Comparison of ENCODE assay signal across 29 cellular contexts in the genomic region with DNA sequence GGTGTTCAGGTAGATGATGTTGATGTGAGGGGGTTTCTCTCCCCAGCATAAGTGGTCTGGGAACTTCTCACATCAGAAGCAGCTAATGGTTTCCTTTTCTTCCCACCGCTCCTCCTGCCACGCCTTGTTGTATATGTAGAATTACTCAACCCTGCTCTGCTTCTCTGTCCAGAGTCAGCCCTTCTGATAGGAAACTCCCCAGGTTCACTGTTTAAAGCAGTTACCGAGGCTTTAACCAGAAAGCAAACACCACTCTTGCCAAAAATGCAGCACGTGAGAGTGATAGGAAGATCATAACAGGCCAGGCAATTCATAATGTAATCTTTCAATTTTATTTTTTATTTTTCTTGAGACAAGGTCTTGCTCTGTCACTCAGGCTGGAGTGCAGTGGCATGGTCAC. TPM values are rescaled to one million over a fixed set of nuclear protein-coding genes. Genes with fewer than 3 reads are reported as not detected.
DNase-seq lines count a peak whose midpoint lies in the region; ATAC-seq, FAIRE-seq and TF ChIP-seq lines count a peak whose summit lies in the region.
"Had no signal": no experiment of that assay in that cellular context is flagged by ENCODE, and none has a peak within 500 bp of the region (broad histone marks: within the 10 kb centered on the region; RNA-seq: fewer than 3 reads in every experiment).

No MANE protein-coding gene starts in this region.

- TF ChIP-seq RAD21 in GM12878 (IDR thresholded peaks at IDR 0.05; ENCODE audit: insufficient read depth, low read depth, low read length) = no peak

- H3K4me1 ChIP-seq in breast epithelium (no peaks in the 10 kb centered on the region), GM12878 (ENCODE audit: control insufficient read depth, insufficient read depth, low read length) (peaks cover 17% of the 10 kb centered on the region), mucosa of descending colon (ENCODE audit: low read depth) (no peaks in the 10 kb centered on the region), upper lobe of right lung (no peaks in the 10 kb centered on the region)

- H3K9me3 Mint-ChIP-seq in MCF 10A (ENCODE audit: unreplicated experiment) = no peaks in the 10 kb centered on the region
- H3K9me3 Mint-ChIP-seq: activated CD8-positive, alpha-beta T cell treated with anti-CD3 and anti-CD28 coated beads for 36 hours; immature natural killer cell had no signal

- peak overlapping the region; percentile 28 for H3K27ac Mint-ChIP-seq in MCF 10A (ENCODE audit: low read depth, unreplicated experiment)
- H3K27ac Mint-ChIP-seq: activated CD8-positive, alpha-beta T cell treated with anti-CD3 and anti-CD28 coated beads for 36 hours; immature natural killer cell had no signal

- H3K4me3 ChIP-seq in breast epithelium = no peak overlapping the region
- H3K4me3 ChIP-seq in GM12878 = no peak overlapping the region
- no peak overlapping the region for H3K4me3 ChIP-seq in mucosa of descending colon
- H3K4me3 ChIP-seq in upper lobe of right lung = no peak overlapping the region
- H3K4me3 ChIP-seq: heart left ventricle, lung had no signal

- POLR2A ChIA-PET in MCF 10A (lab: Yijun Ruan, JAX) (interaction anchor here (1.0 kb wide), 1 partner anchor 36 kb away, joined by 5 read pairs; no protein-coding TSS in a partner anchor), GM12878 (lab: Charles Lee) (no interaction called here)

- no peak for FAIRE-seq in GM12878 (lab: Jason Lieb, UNC)
- FAIRE-seq in GM19239 (lab: Jason Lieb, UNC) = no peak
- FAIRE-seq: GM12892 had no signal

- CTCF ChIA-PET in MCF 10A (lab: Yijun Ruan, JAX) (interaction anchor here (0.6 to 1.7 kb wide), 6 partner anchors 9 to 44 kb away, joined by 3 to 5 read pairs (median 4); a partner anchor contains a TSS), GM12878 (lab: Yijun Ruan, JAX) (interaction anchor here (1.3 to 2.0 kb wide), 3 partner anchors 9 to 133 kb away, joined by 3 to 8 read pairs (median 8); no protein-coding TSS in a partner anchor)

- TF ChIP-seq EP300 in GM12878 (IDR thresholded peaks at IDR 0.05; ENCODE audit: borderline replicate concordance in 1 of 2, control insufficient read depth in 1 of 2, low read depth in 2 of 2, low read length in 2 of 2) = no peak

- BruUV-seq in MCF 10A (replicated peaks; lab: Mats Ljungman, UMichigan) = no TSS peak
- BruUV-seq in GM12878 (replicated peaks; lab: Mats Ljungman, UMichigan) = no TSS peak

- H3K36me3 ChIP-seq in breast epithelium = no peaks in the 10 kb centered on the region
- no peaks in the 10 kb centered on the region for H3K36me3 ChIP-seq in GM12878 (ENCODE audit: control insufficient read depth in 2 of 2, insufficient read depth in 2 of 2, low read length in 1 of 2)
- no peaks in the 10 kb centered on the region for H3K36me3 ChIP-seq in mucosa of descending colon (ENCODE audit: low read depth)
- no peaks in the 10 kb centered on the region for H3K36me3 ChIP-seq in upper lobe of right lung
- H3K36me3 ChIP-seq: heart left ventricle had no signal

- no peak overlapping the region for H3K27ac ChIP-seq in breast epithelium
- H3K27ac ChIP-seq in GM12878 (ENCODE audit: control insufficient read depth, insufficient read depth) = no peak overlapping the region
- no peak overlapping the region for H3K27ac ChIP-seq in upper lobe of right lung
- H3K27ac ChIP-seq: C4-2B had no signal

- DNase-seq in MCF 10A (ENCODE audit: unreplicated experiment) (no peak), breast epithelium (ENCODE audit: low spot score in 2 of 2) (no peak), GM12878 (ENCODE audit: low read depth, low spot score) (peak; percentile 12), mucosa of descending colon (peak in 1 of 3 donors; percentile 77), upper lobe of right lung (no peak), D341Med (ENCODE audit: low spot score) (no peak), COLO829 (ENCODE audit: low spot score) (no peak), GM19239 (ENCODE audit: insufficient read length, low spot score) (no peak)
- DNase-seq: activated CD8-positive, alpha-beta T cell treated with anti-CD3 and anti-CD28 coated beads for 36 hours; activated naive CD4-positive, alpha-beta T cell; anterior cingulate cortex; cerebellar nuclear complex; GF-D8; GOT3; heart left ventricle; immature natural killer cell; NCI-H2029; NCI-H510A treated with DMSO at 0.1 percent for 48 hours; right cardiac atrium; RPMI8226; stimulated activated CD4-positive, alpha-beta T cell treated with anti-CD3 and anti-CD28 coated beads, Interleukin-15, amount 100 ng/mL, for 24 hours; T1000 had no signal

- peaks cover 1% of the 10 kb centered on the region for H3K27me3 Mint-ChIP-seq in MCF 10A (ENCODE audit: insufficient read depth, unreplicated experiment)

- SMC1A ChIA-PET in GM12878 (lab: Charles Lee; ENCODE audit: uncharacterized antibody, unreplicated experiment) = interaction anchor here (0.6 to 1.1 kb wide), 3 partner anchors 8 to 24 kb away, joined by 3 to 4 read pairs (median 3); no protein-coding TSS in a partner anchor

- H2AFZ ChIP-seq in GM12878 (ENCODE audit: control insufficient read depth, low read depth, low read length) = no peak overlapping the region

- ATAC-seq in GM12878 = no peak
- ATAC-seq in mucosa of descending colon = peak; percentile 93
- peak; percentile 65 for ATAC-seq in upper lobe of right lung
- ATAC-seq: activated CD4-positive, CD25-positive, alpha-beta regulatory T cell treated with anti-CD3 and anti-CD28 coated beads, Interleukin-2, amount 50 U/mL, for 24 hours; activated CD8-positive, alpha-beta T cell treated with anti-CD3 and anti-CD28 coated beads for 36 hours had no signal

- TF ChIP-seq POLR2A in breast epithelium (IDR thresholded peaks at IDR 0.05) (no peak), GM12878 (IDR thresholded peaks at IDR 0.05; ENCODE audit: low read depth, low read length) (no peak)

- H3K27me3 ChIP-seq in breast epithelium (no peaks in the 10 kb centered on the region), GM12878 (replicated peaks in 1 of 2; ENCODE audit: control insufficient read depth in 2 of 2, insufficient read depth in 2 of 2, low read length in 1 of 2) (peaks cover 0 to 1% of the 10 kb centered on the region in 2 experiments; a peak in 2 of 4 replicates), upper lobe of right lung (no peaks in the 10 kb centered on the region)
- H3K27me3 ChIP-seq: heart left ventricle had no signal

- RAD21 ChIA-PET in GM12878 (lab: Charles Lee; ENCODE audit: unreplicated experiment) = interaction anchor here (1.1 kb wide), 1 partner anchor 17 kb away, joined by 3 read pairs; no protein-coding TSS in a partner anchor

- peaks cover 14% of the 10 kb centered on the region for H3K4me1 Mint-ChIP-seq in MCF 10A (ENCODE audit: insufficient read depth, unreplicated experiment)

- in situ Hi-C loops in GM12878 (cut with MboI) = loop anchor here (25.0 kb wide), 1 partner anchor 189 kb away; a partner anchor contains a TSS

- no peaks in the 10 kb centered on the region for H4K20me1 ChIP-seq in GM12878 (ENCODE audit: control insufficient read depth, insufficient read depth)

- no peaks in the 10 kb centered on the region for H3K79me2 ChIP-seq in GM12878 (ENCODE audit: control insufficient read depth, insufficient read depth, low read length)

- 19% methylated on average over 4 of the region's 4 CpGs for WGBS in GM12878 (ENCODE audit: insufficient coverage, insufficient replicate concordance, low lambda C conversion rate, missing lambda C conversion rate)

- H3K9me3 ChIP-seq in breast epithelium (peaks cover 0 to 7% of the 10 kb centered on the region in 2 donors), GM12878 (replicated peaks; ENCODE audit: control insufficient read depth, insufficient read depth, low read length) (no peaks in the 10 kb centered on the region), mucosa of descending colon (no peaks in the 10 kb centered on the region), upper lobe of right lung (no peaks in the 10 kb centered on the region)
- H3K9me3 ChIP-seq: heart left ventricle had no signal

- H3K9ac ChIP-seq in GM12878 (ENCODE audit: control insufficient read depth, insufficient read depth, low read length) = no peak overlapping the region

- TF ChIP-seq CTCF in MCF 10A (IDR thresholded peaks at IDR 0.05; ENCODE audit: unreplicated experiment) (no peak), breast epithelium (IDR thresholded peaks at IDR 0.05) (no peak), GM12878 (IDR thresholded peaks at IDR 0.05 in 2 of 3, conservative IDR thresholded peaks at IDR 0.05 in 1 of 3; ENCODE audit: control insufficient read depth in 2 of 3, extremely low read depth in 1 of 3, insufficient read depth in 1 of 3, low read depth in 3 of 3, low read length in 3 of 3) (no peak), mucosa of descending colon (IDR thresholded peaks at IDR 0.05) (no peak), upper lobe of right lung (IDR thresholded peaks at IDR 0.05) (no peak)

- H3K36me3 Mint-ChIP-seq in MCF 10A (ENCODE audit: insufficient read depth, unreplicated experiment) = no peaks in the 10 kb centered on the region

- intact Hi-C loops in MCF 10A (cut with micrococcal nuclease) = loop anchor here (5.0 kb wide), 1 partner anchor 34 kb away; no protein-coding TSS in a partner anchor
- intact Hi-C loops in breast epithelium (cut with DNase I; ENCODE audit: low total_unique reads) = no loop called here
- intact Hi-C loops in GM12878 (cut with micrococcal nuclease; ENCODE audit: unreplicated experiment) = no loop called here
- intact Hi-C loops in mucosa of descending colon (cut with DNase I, micrococcal nuclease) = no loop called here
- intact Hi-C loops in upper lobe of right lung (cut with DNase I) = no loop called here

- no peak overlapping the region for H3K4me2 ChIP-seq in GM12878 (ENCODE audit: control insufficient read depth, insufficient read depth)

- no peak overlapping the region for H3K4me3 Mint-ChIP-seq in MCF 10A (ENCODE audit: unreplicated experiment)
- H3K4me3 Mint-ChIP-seq: activated CD8-positive, alpha-beta T cell treated with anti-CD3 and anti-CD28 coated beads for 36 hours; immature natural killer cell had no signal

RNA-seq across cellular contexts. Expression of a gene that starts 10.5 kb away (rescaled TPM):
- total RNA-seq in MCF 10A (2022) (not detected in 2 replicates), breast epithelium (not detected), GM12878 (2014; rRNA removed) (not detected in 2 replicates), GM12878 (2014; rRNA removed; fragmentation: Illumina TruSeq; extraction: Trizol) (not detected in 2 replicates), GM12878 (2021) (not detected in 2 replicates), mucosa of descending colon (under 1 TPM in 1 of 3 donors, not detected in 2; 0.46 TPM), upper lobe of right lung (not detected)
- not detected in 2 replicates for total RNA-seq in GM12878 (2013; cell fraction: nucleolus; rRNA removed)
- not detected for polyA plus RNA-seq in GM12878 (2011; ENCODE audit: low read depth)
- polyA plus RNA-seq in GM12878 (2011; rRNA removed) (not detected in 2 replicates), GM12878 (2014; fragmentation: Illumina TruSeq; extraction: Trizol) (not detected in 2 replicates), GM12878 (2014; fragmentation: Nextera tagmentation; extraction: Ambion mirVana) (not detected), GM12878 (2014; rRNA removed) (not detected in 2 replicates), GM12878 (2016; fragmentation: Nextera tagmentation; extraction: Ambion mirVana) (not detected)
- polyA plus RNA-seq in GM12878 (2011; cell fraction: cytosol; rRNA removed) = not detected in 2 replicates
- polyA plus RNA-seq in GM12878 (2011; cell fraction: nucleus; rRNA removed) = not detected in 2 replicates
- not detected in 2 replicates for polyA plus RNA-seq in GM12878 (2012)
- polyA minus RNA-seq in GM12878 (2011; rRNA and poly(A)+ RNA removed) = not detected in 2 replicates
- not detected in 2 replicates for polyA minus RNA-seq in GM12878 (2011; cell fraction: cytosol; rRNA and poly(A)+ RNA removed)
- polyA minus RNA-seq in GM12878 (2011; cell fraction: nucleus; rRNA and poly(A)+ RNA removed) = not detected in 2 replicates
- total RNA-seq: activated CD8-positive, alpha-beta T cell treated with anti-CD3 and anti-CD28 coated beads for 36 hours; heart left ventricle; lung; myocyte; osteoblast; right cardiac atrium; subcutaneous adipose tissue had no signal
- polyA plus RNA-seq: heart left ventricle, immature natural killer cell, lung had no signal
